Comparison of ENCODE assay signal across 20 cellular contexts in the genomic region with DNA sequence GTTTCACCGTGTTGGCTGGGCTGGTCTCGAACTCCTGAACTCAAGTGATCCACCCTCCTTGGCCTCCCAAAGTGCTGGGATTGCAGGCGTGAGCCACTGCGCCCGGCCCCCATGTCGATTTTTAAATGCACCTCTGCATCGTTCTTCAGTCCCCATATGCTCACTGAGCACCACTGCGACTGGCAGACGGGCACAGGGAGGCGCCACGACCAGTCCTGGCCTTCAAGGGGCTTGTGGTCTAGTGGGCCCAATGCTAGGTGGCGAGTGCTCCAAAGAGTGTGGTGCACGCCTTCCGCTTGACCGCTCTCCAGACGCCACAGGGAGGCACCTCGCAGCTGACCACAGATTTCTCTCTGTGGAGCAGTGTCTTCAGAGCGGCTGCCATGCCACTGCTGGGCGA. TPM values are rescaled to one million over a fixed set of nuclear protein-coding genes. Genes with fewer than 3 reads are reported as not detected.
"Had no signal": no experiment of that assay in that cellular context is flagged by ENCODE, and none has a peak within 500 bp of the region (broad histone marks: within the 10 kb centered on the region; RNA-seq: fewer than 3 reads in every experiment).

No MANE protein-coding gene starts in this region.

- H3K27ac ChIP-seq: esophagus squamous epithelium, gastroesophageal sphincter, spleen, testis, tibial nerve, upper lobe of right lung, vagina had no signal

- H3K4me1 Mint-ChIP-seq: stimulated activated memory B cell treated with anti-CD40 and anti-IgM and Interleukin-4, amounts not matched to agents 10 μg/mL and 1 μg/mL and 100 μg/mL, for 72 hours; stimulated activated naive CD8-positive, alpha-beta T cell treated with anti-CD3 and anti-CD28 coated beads, Interleukin-15, amount 100 ng/mL, for 72 hours had no signal

- ATAC-seq: effector memory CD8-positive, alpha-beta T cell; gastroesophageal sphincter; sciatic nerve; stimulated activated memory B cell treated with anti-CD40 and anti-IgM and Interleukin-4, amounts not matched to agents 10 μg/mL and 1 μg/mL and 100 μg/mL, for 72 hours; stimulated activated naive CD8-positive, alpha-beta T cell treated with anti-CD3 and anti-CD28 coated beads, Interleukin-15, amount 100 ng/mL, for 72 hours; upper lobe of right lung had no signal

- H3K27ac Mint-ChIP-seq: dendritic cell treated with granulocyte-macrophage colony-stimulating factor and Interleukin-4, amounts not matched to agents 40 ng/mL and 50 ng/mL, for 4 days; nephron; stimulated activated memory B cell treated with anti-CD40 and anti-IgM and Interleukin-4, amounts not matched to agents 10 μg/mL and 1 μg/mL and 100 μg/mL, for 72 hours had no signal

- H3K27me3 ChIP-seq: esophagus squamous epithelium, gastroesophageal sphincter, spleen, testis, tibial nerve, upper lobe of right lung, vagina had no signal

- H3K27me3 Mint-ChIP-seq: dendritic cell treated with granulocyte-macrophage colony-stimulating factor and Interleukin-4, amounts not matched to agents 40 ng/mL and 50 ng/mL, for 4 days; effector memory CD8-positive, alpha-beta T cell; naive B cell; stimulated activated memory B cell treated with anti-CD40 and anti-IgM and Interleukin-4, amounts not matched to agents 10 μg/mL and 1 μg/mL and 100 μg/mL, for 72 hours; stimulated activated naive CD8-positive, alpha-beta T cell treated with anti-CD3 and anti-CD28 coated beads, Interleukin-15, amount 100 ng/mL, for 72 hours had no signal

- H3K4me3 Mint-ChIP-seq: dendritic cell treated with granulocyte-macrophage colony-stimulating factor and Interleukin-4, amounts not matched to agents 40 ng/mL and 50 ng/mL, for 4 days; effector memory CD8-positive, alpha-beta T cell; naive B cell; nephron; stimulated activated memory B cell treated with anti-CD40 and anti-IgM and Interleukin-4, amounts not matched to agents 10 μg/mL and 1 μg/mL and 100 μg/mL, for 72 hours; stimulated activated naive CD8-positive, alpha-beta T cell treated with anti-CD3 and anti-CD28 coated beads, Interleukin-15, amount 100 ng/mL, for 72 hours had no signal

- H3K4me3 ChIP-seq: esophagus squamous epithelium, gastroesophageal sphincter, spleen, testis, tibial nerve, upper lobe of right lung, vagina had no signal

- H3K4me1 ChIP-seq: spleen, testis, upper lobe of right lung had no signal

- H3K9me3 ChIP-seq: esophagus squamous epithelium, gastroesophageal sphincter, spleen, testis, tibial nerve, upper lobe of right lung, vagina had no signal

- H3K9me3 Mint-ChIP-seq: dendritic cell treated with granulocyte-macrophage colony-stimulating factor and Interleukin-4, amounts not matched to agents 40 ng/mL and 50 ng/mL, for 4 days; effector memory CD8-positive, alpha-beta T cell; naive B cell; nephron; stimulated activated memory B cell treated with anti-CD40 and anti-IgM and Interleukin-4, amounts not matched to agents 10 μg/mL and 1 μg/mL and 100 μg/mL, for 72 hours; stimulated activated naive CD8-positive, alpha-beta T cell treated with anti-CD3 and anti-CD28 coated beads, Interleukin-15, amount 100 ng/mL, for 72 hours had no signal

- DNase-seq: effector memory CD8-positive, alpha-beta T cell; esophagus squamous epithelium; foreskin fibroblast; mesendoderm; naive B cell; spleen; stimulated activated CD4-positive, alpha-beta T cell treated with anti-CD3 and anti-CD28 coated beads, Interleukin-15, amount 100 ng/mL, for 24 hours; stimulated activated CD4-positive, alpha-beta T cell treated with anti-CD3 and anti-CD28 coated beads, Interleukin-1b, Interleukin-23, amount 100 ng/mL, for 48 hours; stimulated activated CD4-positive, alpha-beta T cell treated with anti-CD3 and anti-CD28 coated beads, Interleukin-4, amount 100 ng/mL, for 24 hours; stimulated activated naive CD8-positive, alpha-beta T cell treated with anti-CD3 and anti-CD28 coated beads, Interleukin-15, amount 100 ng/mL, for 72 hours; testis; upper lobe of right lung had no signal

RNA-seq across cellular contexts. Expression of a gene that starts 11.7 kb away (rescaled TPM):
- total RNA-seq: epithelial cell of proximal tubule had no signal
